Comparison of ENCODE assay signal across 21 cellular contexts in genomic region chr7:17672774-17673173, GRCh38.
"Had no signal": no experiment of that assay in that cellular context is flagged by ENCODE, and none has a peak within 500 bp of the region (broad histone marks: within the 10 kb centered on the region; RNA-seq: fewer than 3 reads in every experiment).

No MANE protein-coding gene starts in this region.

- H3K4me3 ChIP-seq: coronary artery, esophagus muscularis mucosa, lung, mucosa of descending colon, neural progenitor cell, prostate gland, sigmoid colon, stomach, testis, tibial artery, upper lobe of left lung had no signal

- DNase-seq: dermis blood vessel endothelial cell; effector memory CD8-positive, alpha-beta T cell; mesenchymal stem cell; mucosa of descending colon; naive thymus-derived CD4-positive, alpha-beta T cell; right cardiac atrium; sigmoid colon; stimulated activated CD4-positive, alpha-beta T cell treated with anti-CD3 and anti-CD28 coated beads, Interleukin-2, amount 100 ng/mL, for 24 hours; stimulated activated CD4-positive, alpha-beta T cell treated with anti-CD3 and anti-CD28 coated beads, Interleukin-4, amount 100 ng/mL, for 24 hours; stimulated activated naive CD4-positive, alpha-beta T cell treated with Interleukin-2 at 50 U/mL for 16 hours; stomach; testis; tibial artery; upper lobe of left lung had no signal

- H2AFZ ChIP-seq: neural progenitor cell had no signal

- H3K9me3 ChIP-seq: esophagus muscularis mucosa, mucosa of descending colon, prostate gland, sigmoid colon, stomach, testis, tibial artery, upper lobe of left lung had no signal

- H3K36me3 ChIP-seq: esophagus muscularis mucosa, neural progenitor cell, prostate gland, sigmoid colon, stomach, tibial artery, upper lobe of left lung had no signal

- ATAC-seq: effector memory CD8-positive, alpha-beta T cell; left lobe of liver; mucosa of descending colon; naive thymus-derived CD4-positive, alpha-beta T cell; right cardiac atrium; stimulated activated effector memory CD8-positive, alpha-beta T cell treated with anti-CD3 and anti-CD28 coated beads, Interleukin-12 subunit alpha, Interleukin-12 subunit beta, amount 100 ng/mL, for 72 hours had no signal

- H3K4me2 ChIP-seq: neural progenitor cell had no signal

- H3K27ac ChIP-seq: coronary artery, esophagus muscularis mucosa, neural progenitor cell, prostate gland, sigmoid colon, stomach, testis, tibial artery, upper lobe of left lung had no signal

- H3K9ac ChIP-seq: neural progenitor cell had no signal

- H3K27me3 ChIP-seq: esophagus muscularis mucosa, neural progenitor cell, sigmoid colon, stomach, testis, tibial artery, upper lobe of left lung had no signal

- H3K4me1 ChIP-seq: esophagus muscularis mucosa, neural progenitor cell, prostate gland, sigmoid colon, stomach, testis, tibial artery had no signal
